In the genomic region with DNA sequence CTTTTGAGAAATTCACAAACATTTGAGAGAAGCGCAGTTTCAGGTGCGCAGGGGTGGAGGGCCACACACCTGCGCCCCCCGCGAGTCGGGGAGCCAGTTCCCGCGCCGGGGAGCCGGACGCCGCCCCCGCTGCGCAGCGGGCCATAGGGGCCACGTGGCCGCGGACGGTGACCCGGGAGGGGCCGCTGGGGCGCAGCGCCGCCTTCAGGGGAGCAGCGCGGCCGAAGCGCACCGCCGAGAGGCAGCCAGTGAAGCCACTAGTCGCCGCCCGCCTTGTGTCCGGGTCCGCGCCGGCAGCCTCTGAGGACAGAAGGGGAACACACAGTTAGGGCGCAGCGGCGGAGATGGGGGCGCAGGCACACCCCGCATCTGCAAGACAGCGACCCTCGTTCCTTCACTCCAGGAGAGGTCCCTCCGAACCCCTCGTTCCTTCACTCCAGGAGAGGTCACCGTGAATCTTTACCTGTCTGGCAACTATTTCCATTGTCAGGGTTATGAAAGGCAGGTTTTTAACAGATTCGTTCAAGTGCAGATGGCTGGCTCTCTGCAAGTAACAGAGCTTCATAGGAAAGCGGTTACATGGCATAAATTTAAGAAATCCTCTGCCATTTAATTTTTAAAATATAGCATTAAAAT, we compare ENCODE assay signal across 8 cellular contexts.
DNase-seq lines count a peak whose midpoint lies in the region; ATAC-seq, FAIRE-seq and TF ChIP-seq lines count a peak whose summit lies in the region.
"Not testable (repeated sequence)": the region's sequence is repeated elsewhere in the genome, so short reads cannot be mapped to it uniquely, and the experiment has no call there.

No MANE protein-coding gene starts in this region.

- not testable (repeated sequence) for TF ChIP-seq RAD21 in HepG2 (CRISPR knock-in tag; IDR thresholded peaks at IDR 0.05)

- not testable (repeated sequence) for H3K79me2 ChIP-seq in HepG2 (ENCODE audit: insufficient read depth, low read length); trophoblast cell (ENCODE audit: control insufficient read depth, insufficient read depth, low read length, poor library complexity)

- H3K4me3 ChIP-seq in WERI-Rb-1 (ENCODE audit: low read depth, low read length): peak overlapping the region; percentile 70
- peak overlapping the region; percentile 30 for H3K4me3 ChIP-seq in coronary artery
- not testable (repeated sequence) for H3K4me3 ChIP-seq in HepG2 (replicated peaks in 1 of 3; ENCODE audit: insufficient read depth in 1 of 3, low read depth in 2 of 3, low read length in 3 of 3)
- peak overlapping the region; percentile 31 for H3K4me3 ChIP-seq in trophoblast cell (ENCODE audit: low read depth, low read length)

- H3K27ac Mint-ChIP-seq in type B pancreatic cell: not testable (repeated sequence)

- peak overlapping the region; percentile 70 for H3K4me3 Mint-ChIP-seq in type B pancreatic cell

- TF ChIP-seq CTCF in WERI-Rb-1 (IDR thresholded peaks at IDR 0.05; ENCODE audit: low read depth, low read length) (peak; percentile 45), type B pancreatic cell (conservative IDR thresholded peaks at IDR 0.05) (peak; percentile 60)
- not testable (repeated sequence) for TF ChIP-seq CTCF in coronary artery (IDR thresholded peaks at IDR 0.05); HepG2 (CRISPR knock-in tag; IDR thresholded peaks at IDR 0.05)

- CTCF ChIA-PET in HepG2 (lab: Yijun Ruan, JAX; ENCODE audit: low intra/inter-chr PET ratio, low total read pairs): not testable (repeated sequence)

- H2BK120ac ChIP-seq in trophoblast cell (ENCODE audit: insufficient read depth, low read length, poor library complexity): not testable (repeated sequence)

- H3K27ac ChIP-seq in WERI-Rb-1: peak overlapping the region; percentile 36; the same call in 1 of the 2 replicates
- not testable (repeated sequence) for H3K27ac ChIP-seq in coronary artery; HepG2 (ENCODE audit: extremely low read length, insufficient read depth, low read length); trophoblast cell (ENCODE audit: low read depth, low read length)

- FAIRE-seq in HepG2 (lab: Jason Lieb, UNC): not testable (repeated sequence)

- not testable (repeated sequence) for H2BK12ac ChIP-seq in trophoblast cell (ENCODE audit: low read length)

- peak; percentile 82 for DNase-seq in WERI-Rb-1
- not testable (repeated sequence) for DNase-seq in coronary artery (ENCODE audit: low spot score); HepG2 (ENCODE audit: low spot score); trophoblast cell; type B pancreatic cell (ENCODE audit: extremely low spot score, unreplicated experiment)
- DNase-seq in left cardiac atrium: peak; percentile 42

- not testable (repeated sequence) for H3K9me3 ChIP-seq in WERI-Rb-1 (ENCODE audit: severe bottlenecking); HepG2 (ENCODE audit: low read length); trophoblast cell (ENCODE audit: insufficient read depth, low read depth, low read length)

- intact Hi-C loops in left cardiac atrium (cut with DNase I); HepG2 (cut with micrococcal nuclease; ENCODE audit: unreplicated experiment): not testable (repeated sequence)

- H3K27me3 Mint-ChIP-seq in type B pancreatic cell: peaks cover 17% of the 10 kb centered on the region

- H3K9me3 Mint-ChIP-seq in type B pancreatic cell: not testable (repeated sequence)

- not testable (repeated sequence) for H3K36me3 Mint-ChIP-seq in type B pancreatic cell

- not testable (repeated sequence) for H2AK5ac ChIP-seq in trophoblast cell (ENCODE audit: low read length)

- TF ChIP-seq POLR2A in HepG2 (IDR thresholded peaks at IDR 0.05; ENCODE audit: insufficient read depth in 1 of 2, low read depth in 2 of 2, low read length in 2 of 2): not testable (repeated sequence)

- H2BK5ac ChIP-seq in trophoblast cell (ENCODE audit: low read depth, low read length, poor library complexity): not testable (repeated sequence)

- not testable (repeated sequence) for H3K36me3 ChIP-seq in WERI-Rb-1; HepG2 (replicated peaks in 1 of 2; ENCODE audit: control insufficient read depth in 1 of 2, insufficient read depth in 2 of 2, low read length in 2 of 2); trophoblast cell (ENCODE audit: control insufficient read depth in 1 of 2, insufficient read depth in 2 of 2, low read length in 2 of 2)

- not testable (repeated sequence) for H3K23ac ChIP-seq in trophoblast cell (ENCODE audit: low read length)

- WGBS in HepG2 (ENCODE audit: low lambda C conversion rate): 45% methylated on average over 38 of the region's 49 CpGs
- WGBS in trophoblast cell (ENCODE audit: extremely low coverage, insufficient coverage, insufficient read length): no CpG with 5 or more reads among the region's 49 CpGs

- not testable (repeated sequence) for H3K79me1 ChIP-seq in trophoblast cell (ENCODE audit: low read length)

- not testable (repeated sequence) for H3K9ac ChIP-seq in HepG2 (ENCODE audit: insufficient read depth, low read depth, low read length); trophoblast cell (ENCODE audit: low read length)

- H4K12ac ChIP-seq in trophoblast cell (ENCODE audit: low read depth, low read length): not testable (repeated sequence)

- not testable (repeated sequence) for H4K8ac ChIP-seq in trophoblast cell (ENCODE audit: low read depth, low read length)

- H3K18ac ChIP-seq in trophoblast cell (ENCODE audit: low read length): not testable (repeated sequence)

- in situ Hi-C loops in HepG2 (cut with HindIII; ENCODE audit: extremely low pct_ligation_motif_present, low pct_unique_long_range_greater_than_20kb): not testable (repeated sequence)

- H2AFZ ChIP-seq in HepG2 (ENCODE audit: low read length); trophoblast cell (ENCODE audit: insufficient read depth, low read length, poor library complexity): not testable (repeated sequence)

- peak; percentile 49 for ATAC-seq in GM18861 (IDR thresholded peaks at IDR 0.05; ENCODE audit: unreplicated experiment)
- ATAC-seq in HG03571 (IDR thresholded peaks at IDR 0.05; ENCODE audit: unreplicated experiment): peak; percentile 55
- peak; percentile 92 to 96 for ATAC-seq in left cardiac atrium
- ATAC-seq in HepG2: peak; percentile 88

- BruUV-seq in HepG2 (replicated peaks; lab: Mats Ljungman, UMichigan): not testable (repeated sequence)

- not testable (repeated sequence) for H3K4me1 Mint-ChIP-seq in type B pancreatic cell (ENCODE audit: unreplicated experiment)

- not testable (repeated sequence) for TF ChIP-seq EP300 in HepG2 (IDR thresholded peaks at IDR 0.05; ENCODE audit: low read depth in 2 of 2, low read length in 2 of 2); HepG2 (CRISPR knock-in tag; IDR thresholded peaks at IDR 0.05; ENCODE audit: borderline replicate concordance)

- not testable (repeated sequence) for H3K4me2 ChIP-seq in HepG2 (ENCODE audit: low read depth, low read length)
- H3K4me2 ChIP-seq in trophoblast cell (ENCODE audit: low read length): peak overlapping the region; percentile 53

- POLR2A ChIA-PET in HepG2 (lab: Yijun Ruan, JAX): not testable (repeated sequence)

- H4K91ac ChIP-seq in trophoblast cell (ENCODE audit: low read depth, low read length): not testable (repeated sequence)

- not testable (repeated sequence) for H3K14ac ChIP-seq in trophoblast cell (ENCODE audit: low read length)

- H3K4ac ChIP-seq in trophoblast cell (ENCODE audit: low read depth, low read length): not testable (repeated sequence)

- not testable (repeated sequence) for H3K4me1 ChIP-seq in HepG2 (ENCODE audit: insufficient read depth, low read length); trophoblast cell (ENCODE audit: control insufficient read depth in 1 of 2, insufficient read depth in 2 of 2, low read length in 2 of 2)

- not testable (repeated sequence) for H3K27me3 ChIP-seq in WERI-Rb-1 (ENCODE audit: insufficient read depth, low read depth, severe bottlenecking); HepG2 (ENCODE audit: control insufficient read depth in 1 of 2, insufficient read depth in 2 of 2, low read length in 2 of 2); trophoblast cell (ENCODE audit: insufficient read depth, low read length)

- not testable (repeated sequence) for H4K20me1 ChIP-seq in HepG2 (ENCODE audit: insufficient read depth, low read length)

TF ChIP-seq in HepG2, 621 proteins besides CTCF, POLR2A, EP300 and RAD21:
- TF ChIP-seq STAG1 (CRISPR knock-in tag; IDR thresholded peaks at IDR 0.05): 0 out of 2 replicates have a peak, but pooled peaks have one; percentile 5
TF ChIP-seq in HepG2: peak in this region for 1; not testable (repeated sequence) for 620.
